In genomic region chr12:92146865-92147264, GRCh38 we compare ENCODE assay signal across 8 cellular contexts. TPM values are rescaled to one million over a fixed set of nuclear protein-coding genes. Genes with fewer than 3 reads are reported as not detected.
DNase-seq lines count a peak whose midpoint lies in the region; ATAC-seq and TF ChIP-seq lines count a peak whose summit lies in the region.

No MANE protein-coding gene starts in this region.

- TF ChIP-seq CTCF in AG04450 (IDR thresholded peaks at IDR 0.05; ENCODE audit: low read depth, low read length) (no peak), breast epithelium (IDR thresholded peaks at IDR 0.05) (no peak)

- H3K4me1 ChIP-seq in HUES48 (ENCODE audit: control insufficient read depth, insufficient read depth, low read length) (peaks cover 28% of the 10 kb centered on the region), breast epithelium (no peaks in the 10 kb centered on the region), muscle layer of duodenum (ENCODE audit: control insufficient read depth in 1 of 2, insufficient read depth in 2 of 2, low read length in 2 of 2) (peaks cover 0 to 4% of the 10 kb centered on the region in 2 donors)

- H3K4me3 ChIP-seq in AG04450 (ENCODE audit: low read depth, low read length), result peak overlapping the region; percentile 87
- peak overlapping the region; percentile 89 for H3K4me3 ChIP-seq in HUES48 (ENCODE audit: low read depth, low read length)
- H3K4me3 ChIP-seq in breast epithelium, result peak overlapping the region; percentile 66 to 100 (median 95)
- peak overlapping the region; percentile 81 to 95 for H3K4me3 ChIP-seq in muscle layer of duodenum (ENCODE audit: low read depth in 1 of 2, low read length in 2 of 2)

- H3K9ac ChIP-seq in HUES48 (ENCODE audit: low read depth, low read length), result peak overlapping the region; percentile 78; the same call in 1 of the 2 replicates

- H3K27ac ChIP-seq in AG04450 (ENCODE audit: low read depth, low read length) (no peak overlapping the region), HUES48 (ENCODE audit: low read depth, low read length) (no peak overlapping the region), breast epithelium (peak overlapping the region in 1 of 2 donors; percentile 99), muscle layer of duodenum (ENCODE audit: low read length) (peak overlapping the region; percentile 88)

- POLR2A ChIA-PET in AG04450 (lab: Yijun Ruan, JAX), result interaction anchor here (0.7 to 3.4 kb wide), 8 partner anchors 10 to 765 kb away, joined by 3 to 55 read pairs (median 14); no protein-coding TSS in a partner anchor

- H3K36me3 ChIP-seq in HUES48 (ENCODE audit: control insufficient read depth, insufficient read depth, low read length) (peaks cover 21% of the 10 kb centered on the region), breast epithelium (no peaks in the 10 kb centered on the region), muscle layer of duodenum (ENCODE audit: control insufficient read depth in 1 of 2, insufficient read depth in 2 of 2, low read length in 2 of 2) (peaks cover 16 to 20% of the 10 kb centered on the region in 2 donors)

- TF ChIP-seq POLR2A in breast epithelium (IDR thresholded peaks at IDR 0.05), result no peak

- no peak for ATAC-seq in sciatic nerve
- no peak for ATAC-seq in GM19452 (IDR thresholded peaks at IDR 0.05; ENCODE audit: unreplicated experiment)

- DNase-seq in AG04450 (ENCODE audit: low read depth, low spot score) (no peak), breast epithelium (ENCODE audit: low spot score in 2 of 2) (no peak), midbrain (lab: John Stamatoyannopoulos, UW) (no peak), AG20443 (ENCODE audit: low spot score) (no peak), sciatic nerve (ENCODE audit: low spot score) (no peak)

- intact Hi-C loops in breast epithelium (cut with DNase I; ENCODE audit: low total_unique reads), result no loop called here
- intact Hi-C loops in sciatic nerve (cut with DNase I), result loop anchor here (10.0 kb wide), 1 partner anchor 358 kb away; no protein-coding TSS in a partner anchor

- H3K27me3 ChIP-seq in AG04450 (ENCODE audit: control insufficient read depth, insufficient read depth, low read length) (no peaks in the 10 kb centered on the region), HUES48 (ENCODE audit: control insufficient read depth, insufficient read depth, low read length) (no peaks in the 10 kb centered on the region), breast epithelium (no peaks in the 10 kb centered on the region), muscle layer of duodenum (ENCODE audit: low read depth, low read length) (no peaks in the 10 kb centered on the region)

- CTCF ChIA-PET in AG04450 (lab: Charles Lee), result interaction anchor here (0.6 to 4.8 kb wide), 12 partner anchors 68 to 1326 kb away, joined by 3 to 57 read pairs (median 5); no protein-coding TSS in a partner anchor

- H3K9me3 ChIP-seq in AG04450 (ENCODE audit: control insufficient read depth, insufficient read depth, low read length) (no peaks in the 10 kb centered on the region; the same call in 1 of the 2 replicates), HUES48 (ENCODE audit: control insufficient read depth, insufficient read depth, low read length) (no peaks in the 10 kb centered on the region), breast epithelium (no peaks in the 10 kb centered on the region), muscle layer of duodenum (ENCODE audit: control insufficient read depth in 1 of 2, low read length in 2 of 2) (no peaks in the 10 kb centered on the region)

RNA-seq across cellular contexts. Expression of gene BTG1, which starts 1.2 kb away (rescaled TPM):
- polyA plus RNA-seq in AG04450 (2011; rRNA removed), result 88.8 and 89.7 TPM in 2 replicates
- 98.1 and 123 TPM in 2 replicates for polyA minus RNA-seq in AG04450 (2011; rRNA and poly(A)+ RNA removed)
- total RNA-seq in breast epithelium (100 to 1,000 TPM in 1 of 3 donors, 10 to 100 TPM in 2; 83.9 to 106 (median 96.3) TPM), sciatic nerve (144 TPM)
